ENCODE assay signal across 35 cellular contexts in the genomic region with DNA sequence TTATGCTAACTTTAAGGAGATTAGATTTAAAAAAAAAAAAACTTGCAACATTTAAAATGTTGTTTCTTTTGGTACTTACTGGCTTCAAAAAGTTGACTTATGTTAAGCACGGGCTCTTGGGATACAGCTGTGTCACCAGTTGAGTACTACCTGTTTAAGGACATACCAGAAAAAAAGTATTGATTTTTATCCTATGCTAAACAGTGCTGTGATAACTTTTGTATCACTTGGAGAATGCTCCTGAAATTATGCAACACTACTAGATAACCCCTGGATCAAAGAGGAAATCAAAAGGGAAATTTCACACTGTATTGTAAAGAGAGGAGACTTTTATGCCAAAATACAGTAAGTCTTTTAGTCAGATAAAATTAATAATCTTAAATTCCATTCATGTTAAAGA.
"Had no signal": no experiment of that assay in that cellular context is flagged by ENCODE, and none has a peak within 500 bp of the region (broad histone marks: within the 10 kb centered on the region; RNA-seq: fewer than 3 reads in every experiment).

No MANE protein-coding gene starts in this region.

- ATAC-seq: activated CD8-positive, alpha-beta T cell treated with anti-CD3 and anti-CD28 coated beads for 36 hours; activated naive CD4-positive, alpha-beta T cell treated with anti-CD3 and anti-CD28 coated beads, Interleukin-2, amount 50 U/mL, for 72 hours; activated T-cell treated with anti-CD3 and anti-CD28 coated beads, Interleukin-2, amount 50 U/mL, for 4 hours; activated T-cell treated with anti-CD3 and anti-CD28 coated beads, Interleukin-2, amount 50 U/mL, for 72 hours; activated T-helper 17 cell treated with anti-CD3 and anti-CD28 coated beads, Interleukin-2, amount 50 U/mL, for 72 hours; body of pancreas; T-cell had no signal

- H3K36me3 ChIP-seq: adrenal gland, brain microvascular endothelial cell, breast epithelium had no signal

- H3K27me3 ChIP-seq: adrenal gland, body of pancreas, brain microvascular endothelial cell, breast epithelium had no signal

- H3K4me3 ChIP-seq: adrenal gland, body of pancreas, breast epithelium had no signal

- H3K4me3 Mint-ChIP-seq: activated B cell treated with CpG ODN at 0.5 μM for 24 hours; activated CD4-positive, alpha-beta memory T cell treated with anti-CD3 and anti-CD28 coated beads for 36 hours; activated CD4-positive, alpha-beta T cell treated with anti-CD3 and anti-CD28 coated beads, Interleukin-2, amount 10 ng/mL, durations not matched to agents 24 days and 14 days; activated CD8-positive, alpha-beta T cell treated with anti-CD3 and anti-CD28 coated beads for 36 hours; activated naive CD4-positive, alpha-beta T cell treated with anti-CD3 and anti-CD28 coated beads for 36 hours; activated naive CD8-positive, alpha-beta T cell treated with anti-CD3 and anti-CD28 coated beads for 36 hours; activated T-cell treated with anti-CD3 and anti-CD28 coated beads, Interleukin-2, amount 50 U/mL, for 4 hours; activated T-cell treated with anti-CD3 and anti-CD28 coated beads, Interleukin-2, amount 50 U/mL, for 72 hours; activated T-helper 1 cell treated with anti-CD3 and anti-CD28 coated beads, Interleukin-12 subunit alpha, Interleukin-12 subunit beta, Interleukin-2, Interleukin-4 antibody, amounts not matched to agents 30 ng/mL and 10 ng/mL and 1 ng/mL, durations not matched to agents 14 hours and 24 hours and 36 hours; activated T-helper 17 cell treated with anti-CD3 and anti-CD28 coated beads, Interleukin-2, amount 50 U/mL, for 72 hours; T-cell; T-helper 1 cell treated with Interleukin-12 subunit alpha and Interleukin-12 subunit beta and Interleukin-4 antibody, amounts not matched to agents 30 μg/mL and 1 μg/mL, for 36 hours; T-helper 2 cell treated with Interferon-gamma antibody and Interleukin-4, amounts not matched to agents 5 μg/mL and 100 μg/mL, for 36 hours had no signal

- H3K4me1 ChIP-seq: body of pancreas, breast epithelium had no signal

- H3K27ac Mint-ChIP-seq: activated B cell treated with CpG ODN at 0.5 μM for 24 hours; activated CD4-positive, alpha-beta memory T cell treated with anti-CD3 and anti-CD28 coated beads for 36 hours; activated CD4-positive, alpha-beta T cell treated with anti-CD3 and anti-CD28 coated beads, Interleukin-2, amount 10 ng/mL, durations not matched to agents 24 days and 14 days; activated CD8-positive, alpha-beta T cell treated with anti-CD3 and anti-CD28 coated beads for 36 hours; activated naive CD4-positive, alpha-beta T cell treated with anti-CD3 and anti-CD28 coated beads for 36 hours; activated naive CD8-positive, alpha-beta T cell treated with anti-CD3 and anti-CD28 coated beads for 36 hours; activated T-cell treated with anti-CD3 and anti-CD28 coated beads, Interleukin-2, amount 50 U/mL, for 72 hours; activated T-helper 1 cell treated with anti-CD3 and anti-CD28 coated beads, Interleukin-12 subunit alpha, Interleukin-12 subunit beta, Interleukin-2, Interleukin-4 antibody, amounts not matched to agents 30 ng/mL and 10 ng/mL and 1 ng/mL, durations not matched to agents 14 hours and 24 hours and 36 hours; activated T-helper 17 cell treated with anti-CD3 and anti-CD28 coated beads, Interleukin-2, amount 50 U/mL, for 72 hours; T-cell; T-helper 1 cell treated with Interleukin-12 subunit alpha and Interleukin-12 subunit beta and Interleukin-4 antibody, amounts not matched to agents 30 μg/mL and 1 μg/mL, for 36 hours; T-helper 2 cell treated with Interferon-gamma antibody and Interleukin-4, amounts not matched to agents 5 μg/mL and 100 μg/mL, for 36 hours had no signal

- H3K9me3 Mint-ChIP-seq: activated B cell treated with CpG ODN at 0.5 μM for 24 hours; activated CD4-positive, alpha-beta memory T cell treated with anti-CD3 and anti-CD28 coated beads for 36 hours; activated CD4-positive, alpha-beta T cell treated with anti-CD3 and anti-CD28 coated beads, Interleukin-2, amount 10 ng/mL, durations not matched to agents 24 days and 14 days; activated CD8-positive, alpha-beta T cell treated with anti-CD3 and anti-CD28 coated beads for 36 hours; activated naive CD4-positive, alpha-beta T cell treated with anti-CD3 and anti-CD28 coated beads for 36 hours; activated naive CD4-positive, alpha-beta T cell treated with anti-CD3 and anti-CD28 coated beads, Interleukin-2, amount 50 U/mL, for 72 hours; activated naive CD8-positive, alpha-beta T cell treated with anti-CD3 and anti-CD28 coated beads for 36 hours; activated T-cell treated with anti-CD3 and anti-CD28 coated beads, Interleukin-2, amount 50 U/mL, for 4 hours; activated T-cell treated with anti-CD3 and anti-CD28 coated beads, Interleukin-2, amount 50 U/mL, for 72 hours; activated T-helper 1 cell treated with anti-CD3 and anti-CD28 coated beads, Interleukin-12 subunit alpha, Interleukin-12 subunit beta, Interleukin-2, Interleukin-4 antibody, amounts not matched to agents 30 ng/mL and 10 ng/mL and 1 ng/mL, durations not matched to agents 14 hours and 24 hours and 36 hours; activated T-helper 17 cell treated with anti-CD3 and anti-CD28 coated beads, Interleukin-2, amount 50 U/mL, for 72 hours; T-cell; T-helper 1 cell treated with Interleukin-12 subunit alpha and Interleukin-12 subunit beta and Interleukin-4 antibody, amounts not matched to agents 30 μg/mL and 1 μg/mL, for 36 hours; T-helper 2 cell treated with Interferon-gamma antibody and Interleukin-4, amounts not matched to agents 5 μg/mL and 100 μg/mL, for 36 hours had no signal

- H3K4me1 Mint-ChIP-seq: activated B cell treated with CpG ODN at 0.5 μM for 24 hours; activated T-helper 17 cell treated with anti-CD3 and anti-CD28 coated beads, Interleukin-2, amount 50 U/mL, for 72 hours had no signal

- DNase-seq: activated B cell treated with CpG ODN at 0.5 μM for 24 hours; activated CD4-positive, alpha-beta memory T cell treated with anti-CD3 and anti-CD28 coated beads for 36 hours; activated CD4-positive, alpha-beta T cell treated with anti-CD3 and anti-CD28 coated beads for 4 hours; activated CD4-positive, alpha-beta T cell treated with anti-CD3 and anti-CD28 coated beads, Interleukin-2, amount 10 ng/mL, durations not matched to agents 24 days and 14 days; activated CD4-positive, alpha-beta T cell treated with anti-CD3 and anti-CD28 coated beads, Interleukin-2, amount 50 U/mL, for 1 hour; activated CD4-positive, alpha-beta T cell treated with anti-CD3 and anti-CD28 coated beads, Interleukin-2, amount 50 U/mL, for 4 hours; activated CD4-positive, CD25-positive, alpha-beta regulatory T cell treated with anti-CD3 and anti-CD28 coated beads, Interleukin-2, amount 50 U/mL, for 72 hours; activated CD8-positive, alpha-beta memory T cell treated with anti-CD3 and anti-CD28 coated beads, Interleukin-2, amount 50 U/mL, for 4 hours; activated CD8-positive, alpha-beta T cell treated with anti-CD3 and anti-CD28 coated beads for 36 hours; activated effector memory CD4-positive, alpha-beta T cell treated with anti-CD3 and anti-CD28 coated beads, Interleukin-2, amount 50 U/mL, for 16 hours; activated gamma-delta T cell treated with Interleukin-2 at 50 U/mL for 16 hours; activated naive CD4-positive, alpha-beta T cell; activated naive CD4-positive, alpha-beta T cell treated with anti-CD3 and anti-CD28 coated beads for 36 hours; activated naive CD4-positive, alpha-beta T cell treated with anti-CD3 and anti-CD28 coated beads, Interleukin-2, amount 50 U/mL, for 16 hours; activated naive CD8-positive, alpha-beta T cell treated with anti-CD3 and anti-CD28 coated beads for 36 hours; activated T-cell treated with anti-CD3 and anti-CD28 coated beads for 4 hours; activated T-cell treated with anti-CD3 and anti-CD28 coated beads, Interleukin-2, amount 50 U/mL, for 1 hour; activated T-cell treated with anti-CD3 and anti-CD28 coated beads, Interleukin-2, amount 50 U/mL, for 4 hours; activated T-cell treated with anti-CD3 and anti-CD28 coated beads, Interleukin-2, amount 50 U/mL, for 72 hours; adrenal gland; amniotic stem cell; aorta; body of pancreas; brain microvascular endothelial cell; central memory CD4-positive, alpha-beta T cell; T-cell; T-helper 2 cell; T-helper 9 cell had no signal

- H3K27me3 Mint-ChIP-seq: activated B cell treated with CpG ODN at 0.5 μM for 24 hours; activated CD4-positive, alpha-beta memory T cell treated with anti-CD3 and anti-CD28 coated beads for 36 hours; activated CD4-positive, alpha-beta T cell treated with anti-CD3 and anti-CD28 coated beads, Interleukin-2, amount 10 ng/mL, durations not matched to agents 24 days and 14 days; activated CD8-positive, alpha-beta T cell treated with anti-CD3 and anti-CD28 coated beads for 36 hours; activated naive CD8-positive, alpha-beta T cell treated with anti-CD3 and anti-CD28 coated beads for 36 hours; activated T-helper 17 cell treated with anti-CD3 and anti-CD28 coated beads, Interleukin-2, amount 50 U/mL, for 72 hours; T-cell had no signal

- H3K9me3 ChIP-seq: adrenal gland, body of pancreas, breast epithelium had no signal

- H3K27ac ChIP-seq: adrenal gland, body of pancreas, brain microvascular endothelial cell, breast epithelium, VCaP had no signal
